In genomic region chr6:163586888-163587287, GRCh38 we compare ENCODE assay signal across 21 cellular contexts.
DNase-seq lines count a peak whose midpoint lies in the region; ATAC-seq and TF ChIP-seq lines count a peak whose summit lies in the region.
"Had no signal": no experiment of that assay in that cellular context is flagged by ENCODE, and none has a peak within 500 bp of the region (broad histone marks: within the 10 kb centered on the region; RNA-seq: fewer than 3 reads in every experiment).

No MANE protein-coding gene starts in this region.

- BruUV-seq in MCF 10A (replicated peaks; lab: Mats Ljungman, UMichigan) = no TSS peak
- no TSS peak for BruUV-seq in mammary epithelial cell (replicated peaks; lab: Mats Ljungman, UMichigan)
- no TSS peak for BruUV-seq in PC-3 (replicated peaks; lab: Mats Ljungman, UMichigan)

- no peak overlapping the region for H3K4me3 Mint-ChIP-seq in MCF 10A (ENCODE audit: unreplicated experiment)
- H3K4me3 Mint-ChIP-seq: CD4-positive, CD25-positive, alpha-beta regulatory T cell had no signal

- H3K4me1 ChIP-seq in mammary epithelial cell (ENCODE audit: insufficient read depth, low read length) (peaks cover 26% of the 10 kb centered on the region), PC-3 (ENCODE audit: insufficient read depth, low read length) (peaks cover 23% of the 10 kb centered on the region), psoas muscle (peaks cover 39% of the 10 kb centered on the region)
- H3K4me1 ChIP-seq: BLaER1, HAP-1 had no signal

- no peak overlapping the region for H3K9ac ChIP-seq in mammary epithelial cell (ENCODE audit: insufficient read depth, low read length)
- H3K9ac ChIP-seq in PC-3 (ENCODE audit: low read length) = no peak overlapping the region
- H3K9ac ChIP-seq: BLaER1 had no signal

- H3K27ac ChIP-seq in mammary epithelial cell (ENCODE audit: insufficient read depth, low read depth, low read length) (no peak overlapping the region), PC-3 (ENCODE audit: low read length) (peak overlapping the region; percentile 91), epithelial cell of prostate (peak overlapping the region; percentile 84), psoas muscle (peak overlapping the region; percentile 83)
- H3K27ac ChIP-seq: 22Rv1, BLaER1, HL-60 had no signal

- dilution Hi-C loops in mammary epithelial cell (cut with HindIII; ENCODE audit: low sequenced_read_pairs) = no loop called here

- H3K79me2 ChIP-seq in mammary epithelial cell (ENCODE audit: insufficient read depth, low read length) (no peaks in the 10 kb centered on the region), PC-3 (ENCODE audit: low read length) (no peaks in the 10 kb centered on the region)

- peaks cover 3% of the 10 kb centered on the region for H3F3A ChIP-seq in PC-3 (ENCODE audit: low read length, unreplicated experiment)

- H2AFZ ChIP-seq in mammary epithelial cell (ENCODE audit: low read depth, low read length) (no peak overlapping the region), PC-3 (ENCODE audit: low read length) (no peak overlapping the region)

- H3K36me3 Mint-ChIP-seq in MCF 10A (ENCODE audit: insufficient read depth, unreplicated experiment) = peaks cover 11% of the 10 kb centered on the region
- H3K36me3 Mint-ChIP-seq: CD4-positive, CD25-positive, alpha-beta regulatory T cell had no signal

- CTCF ChIA-PET in MCF 10A (lab: Yijun Ruan, JAX) = interaction anchor here (0.6 to 0.9 kb wide), 2 partner anchors 241 to 1339 kb away, joined by 4 read pairs; no protein-coding TSS in a partner anchor
- CTCF ChIA-PET in mammary epithelial cell (lab: Charles Lee; ENCODE audit: low non-redundant PET) = no interaction called here
- CTCF ChIA-PET in PC-3 (lab: Charles Lee) = no interaction called here

- 100% methylated on average over 2 of the region's 6 CpGs for WGBS in mammary epithelial cell (ENCODE audit: low coverage, missing lambda C conversion rate)
- 79 to 89% (median 88%) methylated on average over 6 of the region's 6 CpGs for WGBS in psoas muscle, 3 donors

- peaks cover 32% of the 10 kb centered on the region for H3K4me1 Mint-ChIP-seq in MCF 10A (ENCODE audit: insufficient read depth, unreplicated experiment)

- no peak for DNase-seq in MCF 10A (ENCODE audit: unreplicated experiment)
- no peak for DNase-seq in mammary epithelial cell
- no peak for DNase-seq in PC-3
- no peak for DNase-seq in epithelial cell of prostate (ENCODE audit: low read depth, low spot score)
- DNase-seq in psoas muscle = no peak
- no peak for DNase-seq in 8988T
- no peak for DNase-seq in T-helper 2 cell
- DNase-seq: CD4-positive, CD25-positive, alpha-beta regulatory T cell; GOT3; MM.1S; NCI-H2029; NCI-H446; NCI-H524 treated with DMSO at 0.1 percent for 48 hours; NCI-H774; SIG-M5 had no signal

- TF ChIP-seq CTCF in MCF 10A (IDR thresholded peaks at IDR 0.05; ENCODE audit: unreplicated experiment) = no peak
- TF ChIP-seq CTCF in mammary epithelial cell (conservative IDR thresholded peaks at IDR 0.05 in 1 of 2, IDR thresholded peaks at IDR 0.05 in 1 of 2; ENCODE audit: extremely low read depth in 1 of 2, insufficient read depth in 1 of 2, low read depth in 1 of 2, low read length in 2 of 2) = no peak
- TF ChIP-seq CTCF in PC-3 (conservative IDR thresholded peaks at IDR 0.05; ENCODE audit: low read depth, low read length) = no peak
- no peak for TF ChIP-seq CTCF in psoas muscle (IDR thresholded peaks at IDR 0.05)

- H3K4me3 ChIP-seq in mammary epithelial cell (replicated peaks in 1 of 3; ENCODE audit: insufficient read depth in 1 of 3, low read depth in 2 of 3, low read length in 3 of 3) (no peak overlapping the region), PC-3 (ENCODE audit: low read length) (no peak overlapping the region), psoas muscle (no peak overlapping the region)
- H3K4me3 ChIP-seq: BLaER1, HAP-1 had no signal

- intact Hi-C loops in MCF 10A (cut with micrococcal nuclease) = loop anchor here (2.0 to 10.0 kb wide), 3 partner anchors 170 to 520 kb away; no protein-coding TSS in a partner anchor
- intact Hi-C loops in mammary epithelial cell (cut with micrococcal nuclease) = no loop called here
- intact Hi-C loops in PC-3 (cut with micrococcal nuclease) = no loop called here
- intact Hi-C loops in psoas muscle (cut with DNase I) = loop anchor here (2.0 to 10.0 kb wide), 4 partner anchors 120 to 522 kb away; no protein-coding TSS in a partner anchor

- H3K9me2 ChIP-seq in PC-3 (replicated peaks; ENCODE audit: low read length) = no peaks in the 10 kb centered on the region

- H3K9me3 ChIP-seq in mammary epithelial cell (replicated peaks; ENCODE audit: insufficient read depth, low read length) (no peaks in the 10 kb centered on the region), PC-3 (ENCODE audit: low read length) (no peaks in the 10 kb centered on the region), psoas muscle (peaks cover 23% of the 10 kb centered on the region)
- H3K9me3 ChIP-seq: HAP-1 had no signal

- POLR2A ChIA-PET in MCF 10A (lab: Yijun Ruan, JAX) = interaction anchor here (0.6 to 1.6 kb wide), 5 partner anchors 8 to 1023 kb away, joined by 3 to 7 read pairs (median 3); no protein-coding TSS in a partner anchor
- POLR2A ChIA-PET in PC-3 (lab: Charles Lee; ENCODE audit: unreplicated experiment) = no interaction called here

- H3K9me3 Mint-ChIP-seq in MCF 10A (ENCODE audit: unreplicated experiment) = peaks cover 15% of the 10 kb centered on the region

- H4K20me1 ChIP-seq in mammary epithelial cell (ENCODE audit: insufficient read depth, low read length) (no peaks in the 10 kb centered on the region), PC-3 (ENCODE audit: low read length) (no peaks in the 10 kb centered on the region)
- H4K20me1 ChIP-seq: BLaER1 had no signal

- in situ Hi-C loops in mammary epithelial cell (cut with MboI; ENCODE audit: low sequenced_read_pairs in 2 of 2) = no loop called here

- peak overlapping the region; percentile 83 for H3K27ac Mint-ChIP-seq in MCF 10A (ENCODE audit: low read depth, unreplicated experiment)
- H3K27ac Mint-ChIP-seq: CD4-positive, CD25-positive, alpha-beta regulatory T cell had no signal

- H3K36me3 ChIP-seq in mammary epithelial cell (ENCODE audit: insufficient read depth, low read length) (no peaks in the 10 kb centered on the region), PC-3 (ENCODE audit: low read depth, low read length) (no peaks in the 10 kb centered on the region), psoas muscle (ENCODE audit: insufficient read depth in 1 of 2, low read depth in 1 of 2) (no peaks in the 10 kb centered on the region)
- H3K36me3 ChIP-seq: BLaER1, HAP-1 had no signal

- ATAC-seq in PC-3 (no peak), psoas muscle (no peak), GM21515 (IDR thresholded peaks at IDR 0.05; ENCODE audit: unreplicated experiment) (no peak)
- ATAC-seq: Panc1 had no signal

- no peak overlapping the region for H3K4me2 ChIP-seq in mammary epithelial cell (ENCODE audit: insufficient read depth, low read depth, low read length)
- H3K4me2 ChIP-seq in PC-3 (ENCODE audit: low read length) = no peak overlapping the region
- H3K4me2 ChIP-seq: BLaER1 had no signal

- no peaks in the 10 kb centered on the region for H3K27me3 Mint-ChIP-seq in MCF 10A (ENCODE audit: insufficient read depth, unreplicated experiment)

- H3K27me3 ChIP-seq in mammary epithelial cell (ENCODE audit: insufficient read depth, low read length) (no peaks in the 10 kb centered on the region), PC-3 (ENCODE audit: low read length) (no peaks in the 10 kb centered on the region), psoas muscle (ENCODE audit: insufficient read depth in 3 of 3, low read length in 2 of 3) (no peaks in the 10 kb centered on the region)
- H3K27me3 ChIP-seq: BLaER1 had no signal

Comparison
In these comparisons a context has a peak if more than half of its experiments do, and no peak if none do; other contexts are left out.
1. intact Hi-C loops: an anchor here in MCF 10A (2.0 to 10.0 kb wide) and psoas muscle (2.0 to 10.0 kb wide); none called in mammary epithelial cell and PC-3.